In genomic region chr13:72217142-72217541, GRCh38 we compare ENCODE assay signal across 34 cellular contexts.
DNase-seq lines count a peak whose midpoint lies in the region; ATAC-seq and TF ChIP-seq lines count a peak whose summit lies in the region.
"Had no signal": no experiment of that assay in that cellular context is flagged by ENCODE, and none has a peak within 500 bp of the region (broad histone marks: within the 10 kb centered on the region; RNA-seq: fewer than 3 reads in every experiment).

No MANE protein-coding gene starts in this region.

- peak in 1 of 2 experiments; percentile 98; a peak in 2 of 4 replicates for TF ChIP-seq EP300 in SK-N-SH (IDR thresholded peaks at IDR 0.05; ENCODE audit: borderline replicate concordance in 1 of 2, low read depth in 1 of 2, low read length in 1 of 2)

- no peaks in the 10 kb centered on the region for H4K20me1 ChIP-seq in SK-N-SH (ENCODE audit: insufficient read depth)
- H4K20me1 ChIP-seq: BLaER1; BLaER1 treated with 17β-estradiol and CSF1 and Interleukin-3, amounts not matched to agents 10 nM and 100 nM had no signal

- no peaks in the 10 kb centered on the region for H3F3A ChIP-seq in SK-N-SH (replicated peaks; ENCODE audit: insufficient read depth)

- no peak overlapping the region for H3K27ac Mint-ChIP-seq in progenitor cell of endocrine pancreas
- no peak overlapping the region for H3K27ac Mint-ChIP-seq in effector memory CD8-positive, alpha-beta T cell
- H3K27ac Mint-ChIP-seq: B cell; CD14-positive monocyte; CD4-positive, alpha-beta memory T cell; CD4-positive, alpha-beta T cell; CD4-positive, CD25-positive, alpha-beta regulatory T cell; CD8-positive, alpha-beta memory T cell; CD8-positive, alpha-beta T cell had no signal

- no peak for TF ChIP-seq CTCF in BE2C (IDR thresholded peaks at IDR 0.05; ENCODE audit: low read depth, low read length)
- TF ChIP-seq CTCF in SK-N-SH (IDR thresholded peaks at IDR 0.05), result no peak
- TF ChIP-seq CTCF in progenitor cell of endocrine pancreas (IDR thresholded peaks at IDR 0.05; ENCODE audit: unreplicated experiment), result no peak

- peak overlapping the region in 1 of 2 experiments; percentile 83; a peak in 2 of 4 replicates for H3K27ac ChIP-seq in SK-N-SH (ENCODE audit: low read depth in 2 of 2, low read length in 1 of 2)
- H3K27ac ChIP-seq: 22Rv1; A549; BLaER1; BLaER1 treated with 17β-estradiol and CSF1 and Interleukin-3, amounts not matched to agents 10 nM and 100 nM; C4-2B had no signal

- no peaks in the 10 kb centered on the region for H3K27me3 Mint-ChIP-seq in progenitor cell of endocrine pancreas
- H3K27me3 Mint-ChIP-seq in effector memory CD8-positive, alpha-beta T cell, result no peaks in the 10 kb centered on the region
- H3K27me3 Mint-ChIP-seq: B cell; CD4-positive, alpha-beta memory T cell; CD4-positive, alpha-beta T cell; CD4-positive, CD25-positive, alpha-beta regulatory T cell; CD8-positive, alpha-beta memory T cell had no signal

- H3K4me1 ChIP-seq in BE2C (peaks cover 8% of the 10 kb centered on the region), SK-N-SH (ENCODE audit: control insufficient read depth in 1 of 2, insufficient read depth in 2 of 2, low read depth in 1 of 2, low read length in 1 of 2) (no peaks in the 10 kb centered on the region; a peak in 2 of 4 replicates)
- H3K4me1 ChIP-seq: A549, BLaER1, Caco-2 had no signal

- H3K27me3 ChIP-seq in BE2C (no peaks in the 10 kb centered on the region), SK-N-SH (ENCODE audit: insufficient read depth) (no peaks in the 10 kb centered on the region)
- H3K27me3 ChIP-seq: BLaER1; BLaER1 treated with 17β-estradiol and CSF1 and Interleukin-3, amounts not matched to agents 10 nM and 100 nM had no signal

- H3K9me3 ChIP-seq in BE2C (no peaks in the 10 kb centered on the region), SK-N-SH (no peaks in the 10 kb centered on the region)
- H3K9me3 ChIP-seq: A549; BLaER1; BLaER1 treated with 17β-estradiol and CSF1 and Interleukin-3, amounts not matched to agents 10 nM and 100 nM; Caco-2 had no signal

- no peak overlapping the region for H3K9ac ChIP-seq in SK-N-SH
- H3K9ac ChIP-seq: BLaER1; BLaER1 treated with 17β-estradiol and CSF1 and Interleukin-3, amounts not matched to agents 10 nM and 100 nM had no signal

- no peaks in the 10 kb centered on the region for H3K79me2 ChIP-seq in SK-N-SH (ENCODE audit: insufficient read depth)

- no peaks in the 10 kb centered on the region for H3K36me3 Mint-ChIP-seq in progenitor cell of endocrine pancreas (ENCODE audit: insufficient read depth)
- no peaks in the 10 kb centered on the region for H3K36me3 Mint-ChIP-seq in effector memory CD8-positive, alpha-beta T cell (ENCODE audit: insufficient read depth)
- H3K36me3 Mint-ChIP-seq: CD14-positive monocyte; CD4-positive, alpha-beta memory T cell; CD4-positive, CD25-positive, alpha-beta regulatory T cell; CD8-positive, alpha-beta memory T cell; CD8-positive, alpha-beta T cell had no signal

- TF ChIP-seq RAD21 in SK-N-SH (IDR thresholded peaks at IDR 0.05; ENCODE audit: low read length), result no peak; the same call in 1 of the 2 replicates

- POLR2A ChIA-PET in SK-N-SH (lab: Yijun Ruan, JAX), result no interaction called here

- DNase-seq in BE2C (peak; percentile 51), SK-N-DZ (ENCODE audit: low spot score) (peak; percentile 86), SK-N-SH (peak; percentile 7), amniotic stem cell (lab: John Stamatoyannopoulos, UW) (no peak), progenitor cell of endocrine pancreas (ENCODE audit: low spot score, unreplicated experiment) (no peak)
- no peak for DNase-seq in activated effector memory CD4-positive, alpha-beta T cell treated with anti-CD3 and anti-CD28 coated beads, Interleukin-2, amount 50 U/mL, for 16 hours
- DNase-seq in effector memory CD8-positive, alpha-beta T cell, result no peak
- DNase-seq: 8988T; ACHN; AML-193; C1 segment of cervical spinal cord; Caco-2; Calu3; CD4-positive, alpha-beta memory T cell; CD4-positive, alpha-beta T cell; CD4-positive, CD25-positive, alpha-beta regulatory T cell; CD8-positive, alpha-beta memory T cell; CD8-positive, alpha-beta T cell; COR-L47; DMS 273 treated with DMSO at 0.1 percent for 48 hours; DMS153; DMS53; DMS79; DMS79 treated with DMSO at 0.1 percent for 48 hours; DND-41; EL had no signal

- 37% methylated on average over 2 of the region's 2 CpGs for WGBS in SK-N-SH (ENCODE audit: low lambda C conversion rate)

- H3K4me3 Mint-ChIP-seq in progenitor cell of endocrine pancreas (ENCODE audit: low read depth), result no peak overlapping the region
- H3K4me3 Mint-ChIP-seq in effector memory CD8-positive, alpha-beta T cell, result no peak overlapping the region
- H3K4me3 Mint-ChIP-seq: B cell; CD14-positive monocyte; CD4-positive, alpha-beta memory T cell; CD4-positive, alpha-beta T cell; CD4-positive, CD25-positive, alpha-beta regulatory T cell; CD8-positive, alpha-beta memory T cell; CD8-positive, alpha-beta T cell had no signal

- no peaks in the 10 kb centered on the region for H3K9me3 Mint-ChIP-seq in progenitor cell of endocrine pancreas (ENCODE audit: low read depth)
- H3K9me3 Mint-ChIP-seq in effector memory CD8-positive, alpha-beta T cell, result peaks cover 6 to 13% of the 10 kb centered on the region in 2 donors

- H2AFZ ChIP-seq in SK-N-SH (ENCODE audit: low read depth), result no peak overlapping the region

- CTCF ChIA-PET in SK-N-SH (lab: Yijun Ruan, JAX), result no interaction called here

- H3K4me1 Mint-ChIP-seq in progenitor cell of endocrine pancreas (ENCODE audit: low read depth), result no peaks in the 10 kb centered on the region
- H3K4me1 Mint-ChIP-seq in effector memory CD8-positive, alpha-beta T cell (ENCODE audit: low read depth in 2 of 2), result no peaks in the 10 kb centered on the region
- H3K4me1 Mint-ChIP-seq: B cell; CD4-positive, alpha-beta memory T cell; CD4-positive, CD25-positive, alpha-beta regulatory T cell; CD8-positive, alpha-beta memory T cell had no signal

- ATAC-seq in SK-N-SH treated with all-trans-retinoic acid at 6 μM for 48 hours, result no peak; the same call in 2 of the 3 replicates
- ATAC-seq in effector memory CD8-positive, alpha-beta T cell (replicated peaks), result no peak
- ATAC-seq: A549; CD8-positive, alpha-beta T cell had no signal

- H3K36me3 ChIP-seq in BE2C, result no peaks in the 10 kb centered on the region
- no peaks in the 10 kb centered on the region for H3K36me3 ChIP-seq in SK-N-SH (replicated peaks in 1 of 2; ENCODE audit: control insufficient read depth in 1 of 2, insufficient read depth in 2 of 2, low read length in 1 of 2)
- H3K36me3 ChIP-seq: BLaER1; BLaER1 treated with 17β-estradiol and CSF1 and Interleukin-3, amounts not matched to agents 10 nM and 100 nM had no signal

- H3K4me2 ChIP-seq in SK-N-SH, result no peak overlapping the region
- H3K4me2 ChIP-seq: A549; BLaER1; BLaER1 treated with 17β-estradiol and CSF1 and Interleukin-3, amounts not matched to agents 10 nM and 100 nM had no signal

- H3K4me3 ChIP-seq in BE2C (ENCODE audit: low read depth, low read length), result no peak overlapping the region
- H3K4me3 ChIP-seq in SK-N-SH (ENCODE audit: low read depth in 2 of 2, low read length in 1 of 2), result no peak overlapping the region
- H3K4me3 ChIP-seq: A549; BLaER1; BLaER1 treated with 17β-estradiol and CSF1 and Interleukin-3, amounts not matched to agents 10 nM and 100 nM had no signal

- H3K9me2 ChIP-seq in SK-N-SH, result no peaks in the 10 kb centered on the region

TF ChIP-seq in SK-N-SH, 30 proteins besides CTCF, POLR2A, EP300 and RAD21 (continues in another document):
- TF ChIP-seq RXRA (IDR thresholded peaks at IDR 0.05; ENCODE audit: borderline replicate concordance, low read depth) (no peak), JUND (IDR thresholded peaks at IDR 0.05) (no peak), POLR2AphosphoS5 (IDR thresholded peaks at IDR 0.05; ENCODE audit: low read depth, low read length) (0 out of 2 replicates have a peak, but pooled peaks have one; percentile 26), TCF12 (IDR thresholded peaks at IDR 0.05) (peak; percentile 66), RCOR1 (IDR thresholded peaks at IDR 0.05; ENCODE audit: low read length) (no peak; the same call in 1 of the 2 replicates), GATA2 (CRISPR knock-in tag; IDR thresholded peaks at IDR 0.05) (peak; percentile 82), SMC3 (IDR thresholded peaks at IDR 0.05; ENCODE audit: low read depth, low read length) (no peak), FOXM1 (IDR thresholded peaks at IDR 0.05; ENCODE audit: low read depth) (no peak), SIN3A (IDR thresholded peaks at IDR 0.05; ENCODE audit: borderline replicate concordance, low read depth, low read length) (no peak), NRF1 (IDR thresholded peaks at IDR 0.05; ENCODE audit: low read depth, low read length) (no peak), NFIC (IDR thresholded peaks at IDR 0.05; ENCODE audit: borderline replicate concordance) (no peak)

TF ChIP-seq in SK-N-SH treated with all-trans-retinoic acid at 6 μM for 48 hours, 23 proteins besides CTCF, POLR2A, EP300 and RAD21:
- TF ChIP-seq TCF4 (CRISPR knock-in tag; IDR thresholded peaks at IDR 0.05; ENCODE audit: borderline replicate concordance) (peak; percentile 93), TSHZ2 (CRISPR knock-in tag; IDR thresholded peaks at IDR 0.05) (peak; percentile 76), ZNF8 (CRISPR knock-in tag; IDR thresholded peaks at IDR 0.05) (no peak)

Comparison
In these comparisons a context has a peak if more than half of its experiments do, and no peak if none do; other contexts are left out.
1. DNase-seq: peak in BE2C (single experiment), SK-N-DZ (single experiment) and SK-N-SH (single experiment); none in amniotic stem cell (single experiment), activated effector memory CD4-positive, alpha-beta T cell treated with anti-CD3 and anti-CD28 coated beads, Interleukin-2, amount 50 U/mL, for 16 hours (single experiment), progenitor cell of endocrine pancreas (single experiment) and effector memory CD8-positive, alpha-beta T cell (0 of 3).